In the genomic region with DNA sequence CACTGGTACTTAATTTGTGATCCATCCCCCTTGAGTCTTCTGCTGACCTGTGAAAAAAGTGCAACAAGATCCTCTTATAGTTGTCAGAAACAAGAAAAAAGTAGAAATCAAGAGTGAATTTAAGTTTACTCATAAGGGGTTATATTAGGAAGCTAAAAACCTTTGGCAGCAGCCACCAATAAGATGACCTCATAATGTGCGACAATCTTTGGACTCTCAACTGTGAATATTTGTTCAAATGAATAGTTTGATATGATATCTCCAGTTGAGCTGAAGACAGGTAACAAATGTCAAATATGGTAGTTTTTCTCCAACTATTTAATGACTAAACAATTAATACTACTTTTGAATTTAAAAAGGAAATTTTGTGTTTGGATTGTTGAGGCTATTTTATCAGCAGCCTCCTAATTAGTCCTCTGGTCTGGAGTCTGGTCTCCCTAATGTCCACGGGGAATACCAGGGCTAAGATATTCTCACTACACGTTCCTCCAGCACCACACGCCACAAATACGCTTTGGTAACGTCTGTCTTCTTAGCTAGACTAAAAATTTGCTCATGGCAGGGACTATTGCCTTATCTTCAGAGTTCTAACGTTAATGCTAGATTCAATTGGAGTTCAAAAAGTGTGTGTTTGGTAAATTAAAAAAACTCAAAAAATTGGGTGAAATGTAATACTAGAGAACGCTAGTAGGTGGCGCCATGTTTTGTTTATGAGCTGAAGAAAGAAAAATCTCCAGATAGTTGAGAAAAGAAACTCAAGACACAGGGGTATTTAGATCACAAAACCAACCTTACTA, we compare ENCODE assay signal across 3 cellular contexts.
A peak's percentile ranks its signal among the peaks of the same experiment; 100 is the strongest.
TF ChIP-seq lines count a peak whose summit lies in the region.

No MANE protein-coding gene starts in this region.

TF ChIP-seq in HCT116, 20 proteins besides CTCF, POLR2A, EP300 and RAD21 (continued from another document):
- TF ChIP-seq ZFX (IDR thresholded peaks at IDR 0.05) (no peak), SIN3A (IDR thresholded peaks at IDR 0.05; ENCODE audit: low read depth) (no peak), ATF3 (IDR thresholded peaks at IDR 0.05) (no peak), EGR1 (IDR thresholded peaks at IDR 0.05; ENCODE audit: low read depth) (no peak), EZH2 (IDR thresholded peaks at IDR 0.05) (no peak), ZNF274 (IDR thresholded peaks at IDR 0.05; ENCODE audit: low read depth, low read length) (no peak), EZH2phosphoT487 (IDR thresholded peaks at IDR 0.05; ENCODE audit: borderline replicate concordance) (no peak), ZBTB33 (IDR thresholded peaks at IDR 0.05; ENCODE audit: extremely low read depth, insufficient replicate concordance, low read length) (no peak), ELF1 (IDR thresholded peaks at IDR 0.05; ENCODE audit: borderline replicate concordance, low read depth) (no peak), REST (IDR thresholded peaks at IDR 0.05; ENCODE audit: low read depth) (no peak)

TF ChIP-seq in WTC11, 78 proteins besides CTCF, POLR2A, EP300 and RAD21 (continued from another document):
- TF ChIP-seq, protein P1, sequence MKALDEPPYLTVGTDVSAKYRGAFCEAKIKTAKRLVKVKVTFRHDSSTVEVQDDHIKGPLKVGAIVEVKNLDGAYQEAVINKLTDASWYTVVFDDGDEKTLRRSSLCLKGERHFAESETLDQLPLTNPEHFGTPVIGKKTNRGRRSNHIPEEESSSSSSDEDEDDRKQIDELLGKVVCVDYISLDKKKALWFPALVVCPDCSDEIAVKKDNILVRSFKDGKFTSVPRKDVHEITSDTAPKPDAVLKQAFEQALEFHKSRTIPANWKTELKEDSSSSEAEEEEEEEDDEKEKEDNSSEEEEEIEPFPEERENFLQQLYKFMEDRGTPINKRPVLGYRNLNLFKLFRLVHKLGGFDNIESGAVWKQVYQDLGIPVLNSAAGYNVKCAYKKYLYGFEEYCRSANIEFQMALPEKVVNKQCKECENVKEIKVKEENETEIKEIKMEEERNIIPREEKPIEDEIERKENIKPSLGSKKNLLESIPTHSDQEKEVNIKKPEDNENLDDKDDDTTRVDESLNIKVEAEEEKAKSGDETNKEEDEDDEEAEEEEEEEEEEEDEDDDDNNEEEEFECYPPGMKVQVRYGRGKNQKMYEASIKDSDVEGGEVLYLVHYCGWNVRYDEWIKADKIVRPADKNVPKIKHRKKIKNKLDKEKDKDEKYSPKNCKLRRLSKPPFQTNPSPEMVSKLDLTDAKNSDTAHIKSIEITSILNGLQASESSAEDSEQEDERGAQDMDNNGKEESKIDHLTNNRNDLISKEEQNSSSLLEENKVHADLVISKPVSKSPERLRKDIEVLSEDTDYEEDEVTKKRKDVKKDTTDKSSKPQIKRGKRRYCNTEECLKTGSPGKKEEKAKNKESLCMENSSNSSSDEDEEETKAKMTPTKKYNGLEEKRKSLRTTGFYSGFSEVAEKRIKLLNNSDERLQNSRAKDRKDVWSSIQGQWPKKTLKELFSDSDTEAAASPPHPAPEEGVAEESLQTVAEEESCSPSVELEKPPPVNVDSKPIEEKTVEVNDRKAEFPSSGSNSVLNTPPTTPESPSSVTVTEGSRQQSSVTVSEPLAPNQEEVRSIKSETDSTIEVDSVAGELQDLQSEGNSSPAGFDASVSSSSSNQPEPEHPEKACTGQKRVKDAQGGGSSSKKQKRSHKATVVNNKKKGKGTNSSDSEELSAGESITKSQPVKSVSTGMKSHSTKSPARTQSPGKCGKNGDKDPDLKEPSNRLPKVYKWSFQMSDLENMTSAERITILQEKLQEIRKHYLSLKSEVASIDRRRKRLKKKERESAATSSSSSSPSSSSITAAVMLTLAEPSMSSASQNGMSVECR (CRISPR knock-in tag; IDR thresholded peaks at IDR 0.05; ENCODE audit: borderline replicate concordance) = no peak
- TF ChIP-seq TEAD1 (CRISPR knock-in tag; IDR thresholded peaks at IDR 0.05) = no peak
- no peak for TF ChIP-seq ZNF396 (CRISPR knock-in tag; IDR thresholded peaks at IDR 0.05; ENCODE audit: borderline replicate concordance)
- no peak for TF ChIP-seq NR2C2 (CRISPR knock-in tag; IDR thresholded peaks at IDR 0.05)
- TF ChIP-seq, protein P2, sequence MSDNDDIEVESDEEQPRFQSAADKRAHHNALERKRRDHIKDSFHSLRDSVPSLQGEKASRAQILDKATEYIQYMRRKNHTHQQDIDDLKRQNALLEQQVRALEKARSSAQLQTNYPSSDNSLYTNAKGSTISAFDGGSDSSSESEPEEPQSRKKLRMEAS (CRISPR knock-in tag; IDR thresholded peaks at IDR 0.05) = no peak
- TF ChIP-seq ZNF423 (CRISPR knock-in tag; IDR thresholded peaks at IDR 0.05) = no peak
- TF ChIP-seq OVOL2 (CRISPR knock-in tag; IDR thresholded peaks at IDR 0.05; ENCODE audit: borderline replicate concordance) = no peak
- no peak for TF ChIP-seq CDX4 (CRISPR knock-in tag; IDR thresholded peaks at IDR 0.05; ENCODE audit: borderline replicate concordance)
- no peak for TF ChIP-seq CREM (CRISPR knock-in tag; IDR thresholded peaks at IDR 0.05)

TF ChIP-seq in liver, 16 proteins besides CTCF, POLR2A, EP300 and RAD21 (continued from another document):
- no peak for TF ChIP-seq ZBTB33 (IDR thresholded peaks at IDR 0.05)
- peak; percentile 15 to 24 for TF ChIP-seq HNF4A (conservative IDR thresholded peaks at IDR 0.05)
- TF ChIP-seq YY1 (IDR thresholded peaks at IDR 0.05) = peak; percentile 41
- no peak for TF ChIP-seq SP1 (IDR thresholded peaks at IDR 0.05)
- TF ChIP-seq RXRA (IDR thresholded peaks at IDR 0.05) = no peak
- no peak for TF ChIP-seq TAF1 (conservative IDR thresholded peaks at IDR 0.05)
